8 cellular contexts compared by ENCODE assay signal in genomic region chr15:75730376-75731247, GRCh38. TPM values are rescaled to one million over a fixed set of nuclear protein-coding genes. Genes with fewer than 3 reads are reported as not detected.
DNase-seq lines count a peak whose midpoint lies in the region; ATAC-seq and TF ChIP-seq lines count a peak whose summit lies in the region.
"Not testable (repeated sequence)": the region's sequence is repeated elsewhere in the genome, so short reads cannot be mapped to it uniquely, and the experiment has no call there.
"Had no signal": no experiment of that assay in that cellular context is flagged by ENCODE, and none has a peak within 500 bp of the region (broad histone marks: within the 10 kb centered on the region; RNA-seq: fewer than 3 reads in every experiment).

No MANE protein-coding gene starts in this region.

- CTCF ChIA-PET in IMR-90 (lab: Yijun Ruan, JAX) = not testable (repeated sequence)

- not testable (repeated sequence) for H3K9me3 ChIP-seq in IMR-90 (ENCODE audit: control insufficient read depth, insufficient read depth, low read length); left lung; mucosa of descending colon; neuronal stem cell (replicated peaks in 1 of 2; ENCODE audit: control insufficient read depth in 2 of 2, insufficient read depth in 1 of 2, low read depth in 1 of 2, low read length in 2 of 2); spleen; uterus

- H3K4me1 Mint-ChIP-seq in dendritic cell treated with granulocyte-macrophage colony-stimulating factor and Interleukin-4, amounts not matched to agents 40 ng/mL and 50 ng/mL, for 4 days (ENCODE audit: low read depth) = peaks cover 46% of the 10 kb centered on the region

- not testable (repeated sequence) for H2BK12ac ChIP-seq in neuronal stem cell (ENCODE audit: low read length)

- not testable (repeated sequence) for TF ChIP-seq CTCF in IMR-90 (conservative IDR thresholded peaks at IDR 0.05; ENCODE audit: low read depth, low read length); left lung (IDR thresholded peaks at IDR 0.05); mucosa of descending colon (IDR thresholded peaks at IDR 0.05); spleen (IDR thresholded peaks at IDR 0.05 in 8 of 11, conservative IDR thresholded peaks at IDR 0.05 in 3 of 11); uterus (IDR thresholded peaks at IDR 0.05)

- POLR2A ChIA-PET in IMR-90 (lab: Charles Lee; ENCODE audit: unreplicated experiment) = not testable (repeated sequence)

- 95% methylated on average over 3 of the region's 17 CpGs; no CpG with 5 or more reads in 1 of the 2 experiments for WGBS in IMR-90 (ENCODE audit: extremely low coverage in 2 of 2, insufficient read length in 1 of 2), 2 experiments
- WGBS in neuronal stem cell (ENCODE audit: extremely low coverage in 2 of 2, insufficient read length in 2 of 2, insufficient replicate concordance in 1 of 2), 2 donors = no CpG with 5 or more reads among the region's 17 CpGs
- 86 to 91% (median 88%) methylated on average over 12 to 17 of the region's 17 CpGs for WGBS in spleen, 5 donors

- H3K9me3 Mint-ChIP-seq in dendritic cell treated with granulocyte-macrophage colony-stimulating factor and Interleukin-4, amounts not matched to agents 40 ng/mL and 50 ng/mL, for 4 days = not testable (repeated sequence)

- H4K91ac ChIP-seq in IMR-90 (ENCODE audit: insufficient read depth, low read depth, low read length); neuronal stem cell (ENCODE audit: low read depth, low read length, poor library complexity): not testable (repeated sequence)

- not testable (repeated sequence) for H3K27ac ChIP-seq in IMR-90 (ENCODE audit: insufficient read depth, low read length); left lung; neuronal stem cell (replicated peaks; ENCODE audit: low read length); spleen
- peak overlapping the region; percentile 81 to 82 for H3K27ac ChIP-seq in uterus

- not testable (repeated sequence) for H3K18ac ChIP-seq in IMR-90 (ENCODE audit: low read depth, low read length); neuronal stem cell (ENCODE audit: low read length)

- not testable (repeated sequence) for H2BK5ac ChIP-seq in IMR-90 (ENCODE audit: low read depth, low read length, poor library complexity, severe bottlenecking); neuronal stem cell (ENCODE audit: low read length)

- not testable (repeated sequence) for H3K27me3 ChIP-seq in IMR-90 (ENCODE audit: control insufficient read depth, insufficient read depth, low read length); left lung; neuronal stem cell (ENCODE audit: control insufficient read depth in 3 of 3, insufficient read depth in 3 of 3, low read depth in 1 of 3, low read length in 3 of 3); uterus
- H3K27me3 ChIP-seq in spleen (replicated peaks in 1 of 7) = peaks cover 0 to 18% (median 0%) of the 10 kb centered on the region in 7 donors

- not testable (repeated sequence) for TF ChIP-seq POLR2A in IMR-90 (IDR thresholded peaks at IDR 0.05; ENCODE audit: low read depth, low read length); spleen (IDR thresholded peaks at IDR 0.05); uterus (IDR thresholded peaks at IDR 0.05)

- H3K79me1 ChIP-seq in IMR-90 (ENCODE audit: low read depth in 1 of 2, low read length in 2 of 2); neuronal stem cell (ENCODE audit: low read depth, low read length): not testable (repeated sequence)

- peak overlapping the region; percentile 2 for H3K27ac Mint-ChIP-seq in dendritic cell treated with granulocyte-macrophage colony-stimulating factor and Interleukin-4, amounts not matched to agents 40 ng/mL and 50 ng/mL, for 4 days

- H2BK20ac ChIP-seq in IMR-90 (ENCODE audit: low read depth, low read length) = not testable (repeated sequence)

- not testable (repeated sequence) for H3K9me1 ChIP-seq in IMR-90 (ENCODE audit: insufficient read depth, low read length)

- BruUV-seq in IMR-90 (replicated peaks; lab: Mats Ljungman, UMichigan) = not testable (repeated sequence)

- H3K14ac ChIP-seq in IMR-90 (replicated peaks; ENCODE audit: low read depth, low read length) = not testable (repeated sequence)
- H3K14ac ChIP-seq in neuronal stem cell (ENCODE audit: low read length) = peak overlapping the region; percentile 56

- not testable (repeated sequence) for H2AFZ ChIP-seq in IMR-90 (replicated peaks; ENCODE audit: low read length, poor library complexity); neuronal stem cell (ENCODE audit: low read length)

- H3K4me2 ChIP-seq in IMR-90 (ENCODE audit: low read depth, low read length); neuronal stem cell (ENCODE audit: insufficient read depth, low read length, poor library complexity, severe bottlenecking): not testable (repeated sequence)

- not testable (repeated sequence) for H2BK15ac ChIP-seq in IMR-90 (ENCODE audit: low read depth, low read length); neuronal stem cell (ENCODE audit: low read length)

- H3K36me3 ChIP-seq in IMR-90 (ENCODE audit: control insufficient read depth, insufficient read depth, low read length); left lung; mucosa of descending colon (ENCODE audit: low read depth); neuronal stem cell (replicated peaks in 1 of 2; ENCODE audit: control insufficient read depth in 2 of 2, insufficient read depth in 2 of 2, low read length in 2 of 2); spleen; uterus: not testable (repeated sequence)

- H3K36me3 Mint-ChIP-seq in dendritic cell treated with granulocyte-macrophage colony-stimulating factor and Interleukin-4, amounts not matched to agents 40 ng/mL and 50 ng/mL, for 4 days (ENCODE audit: low read depth) = not testable (repeated sequence)

- peak overlapping the region; percentile 84; the same call in 1 of the 2 replicates for H2AK5ac ChIP-seq in IMR-90 (ENCODE audit: low read depth, low read length)
- not testable (repeated sequence) for H2AK5ac ChIP-seq in neuronal stem cell (ENCODE audit: low read depth, low read length)

- not testable (repeated sequence) for TF ChIP-seq RAD21 in IMR-90 (IDR thresholded peaks at IDR 0.05; ENCODE audit: low read length)

- not testable (repeated sequence) for H2BK120ac ChIP-seq in IMR-90 (ENCODE audit: low read depth, low read length); neuronal stem cell (ENCODE audit: low read depth, low read length)

- DNase-seq in IMR-90; neuronal stem cell (ENCODE audit: low spot score); uterus: not testable (repeated sequence)
- peak; percentile 16 to 33 for DNase-seq in left lung
- DNase-seq in mucosa of descending colon = peak in 2 of 3 donors; percentile 19 to 36
- peak; percentile 51 for DNase-seq in spleen

- H4K20me1 ChIP-seq in IMR-90 (ENCODE audit: insufficient read depth, low read length) = not testable (repeated sequence)

- H3K27me3 Mint-ChIP-seq in dendritic cell treated with granulocyte-macrophage colony-stimulating factor and Interleukin-4, amounts not matched to agents 40 ng/mL and 50 ng/mL, for 4 days = peaks cover 54% of the 10 kb centered on the region

- H3K4me3 ChIP-seq in IMR-90 (ENCODE audit: insufficient read depth, low read depth, low read length); left lung; mucosa of descending colon; neuronal stem cell (ENCODE audit: low read length in 2 of 2); spleen; uterus: not testable (repeated sequence)

- H4K8ac ChIP-seq in IMR-90 (ENCODE audit: low read depth in 2 of 2, low read length in 2 of 2) = peak overlapping the region in 1 of 2 experiments; percentile 81; a peak in 1 of 4 replicates
- not testable (repeated sequence) for H4K8ac ChIP-seq in neuronal stem cell (ENCODE audit: low read depth, low read length)

- H3K56ac ChIP-seq in IMR-90 (ENCODE audit: extremely low read depth, insufficient read depth, low read length) = not testable (repeated sequence)

- in situ Hi-C loops in IMR-90 (cut with MboI; ENCODE audit: low sequenced_read_pairs) = loop anchor here (5.0 kb wide), 1 partner anchor 43 kb away; no protein-coding TSS in a partner anchor

- H3K4me3 Mint-ChIP-seq in dendritic cell treated with granulocyte-macrophage colony-stimulating factor and Interleukin-4, amounts not matched to agents 40 ng/mL and 50 ng/mL, for 4 days = not testable (repeated sequence)

- not testable (repeated sequence) for H3K9ac ChIP-seq in IMR-90 (ENCODE audit: low read depth, low read length); neuronal stem cell (ENCODE audit: low read depth, low read length, poor library complexity)

- H2AK9ac ChIP-seq in IMR-90 (replicated peaks; ENCODE audit: low read depth, low read length, poor library complexity) = not testable (repeated sequence)

- intact Hi-C loops in IMR-90 (cut with micrococcal nuclease); dendritic cell treated with granulocyte-macrophage colony-stimulating factor and Interleukin-4, amounts not matched to agents 40 ng/mL and 50 ng/mL, for 4 days (cut with micrococcal nuclease); mucosa of descending colon (cut with DNase I, micrococcal nuclease); spleen (cut with DNase I; ENCODE audit: low total_unique reads); uterus (cut with DNase I; ENCODE audit: low total_unique reads): not testable (repeated sequence)
- intact Hi-C loops in left lung (cut with DNase I) = loop anchor here in 1 of 2 donors (10.0 kb wide), 1 partner anchor 74 kb away; no protein-coding TSS in a partner anchor

- dilution Hi-C loops in IMR-90 (cut with HindIII; ENCODE audit: low sequenced_read_pairs, unreplicated experiment) = not testable (repeated sequence)

- not testable (repeated sequence) for H3K23ac ChIP-seq in IMR-90 (ENCODE audit: low read depth, low read length); neuronal stem cell (ENCODE audit: low read depth, low read length, poor library complexity)

- H3K4ac ChIP-seq in IMR-90 (ENCODE audit: low read depth, low read length); neuronal stem cell (ENCODE audit: low read length): not testable (repeated sequence)

- ATAC-seq in IMR-90 (ENCODE audit: low read depth); left lung; mucosa of descending colon: not testable (repeated sequence)

- H3K4me1 ChIP-seq in IMR-90 (ENCODE audit: control insufficient read depth, insufficient read depth, low read length); mucosa of descending colon (ENCODE audit: low read depth); neuronal stem cell (ENCODE audit: control insufficient read depth in 2 of 2, insufficient read depth in 1 of 2, low read depth in 1 of 2, low read length in 2 of 2): not testable (repeated sequence)
- H3K4me1 ChIP-seq in left lung = peaks cover 0 to 20% of the 10 kb centered on the region in 2 donors
- H3K4me1 ChIP-seq in spleen = peaks cover 6 to 46% (median 30%) of the 10 kb centered on the region in 6 donors
- H3K4me1 ChIP-seq in uterus = peaks cover 0 to 17% of the 10 kb centered on the region in 2 donors

- not testable (repeated sequence) for H4K5ac ChIP-seq in IMR-90 (ENCODE audit: low read depth, low read length)

RNA-seq across cellular contexts. Expression of gene CSPG4, which starts 18.0 kb away (rescaled TPM):
- total RNA-seq in IMR-90 (2012; rRNA removed) (12.4 and 14.7 TPM in 2 replicates), left lung (10 to 100 TPM; 22.5 to 24.7 TPM), mucosa of descending colon (10 to 100 TPM in 1 of 3 donors, 1 to 10 TPM in 2; 3.0 to 86.8 (median 7.8) TPM), spleen (10 to 100 TPM in 4 of 7 donors, 1 to 10 TPM in 3; 4.1 to 28.6 (median 10.2) TPM), uterus (10 to 100 TPM; 10.3 to 62.4 (median 46.7) TPM)
- polyA plus RNA-seq in IMR-90 (2012; rRNA removed) (28.4 and 35.6 TPM in 2 replicates), spleen (1 to 10 TPM in 2 of 3 donors, under 1 TPM in 1; 0.89 to 4.9 (median 1.3) TPM)
- 15.6 and 23.3 TPM in 2 replicates for polyA plus RNA-seq in IMR-90 (2012; cell fraction: cytosol; rRNA removed)
- 24.1 and 69.4 TPM in 2 replicates for polyA plus RNA-seq in IMR-90 (2012; cell fraction: nucleus; rRNA removed; ENCODE audit: low replicate concordance)
- 0.11 TPM for polyA plus RNA-seq in neuronal stem cell (2013, experiment 1 of 2)
- polyA plus RNA-seq in neuronal stem cell (2013, experiment 2 of 2) = 0.10 TPM
- total RNA-seq: CD4-positive, CD25-positive, alpha-beta regulatory T cell had no signal
- polyA plus RNA-seq: CD4-positive, CD25-positive, alpha-beta regulatory T cell had no signal
